1 cellular context compared by ENCODE assay signal in the genomic region with DNA sequence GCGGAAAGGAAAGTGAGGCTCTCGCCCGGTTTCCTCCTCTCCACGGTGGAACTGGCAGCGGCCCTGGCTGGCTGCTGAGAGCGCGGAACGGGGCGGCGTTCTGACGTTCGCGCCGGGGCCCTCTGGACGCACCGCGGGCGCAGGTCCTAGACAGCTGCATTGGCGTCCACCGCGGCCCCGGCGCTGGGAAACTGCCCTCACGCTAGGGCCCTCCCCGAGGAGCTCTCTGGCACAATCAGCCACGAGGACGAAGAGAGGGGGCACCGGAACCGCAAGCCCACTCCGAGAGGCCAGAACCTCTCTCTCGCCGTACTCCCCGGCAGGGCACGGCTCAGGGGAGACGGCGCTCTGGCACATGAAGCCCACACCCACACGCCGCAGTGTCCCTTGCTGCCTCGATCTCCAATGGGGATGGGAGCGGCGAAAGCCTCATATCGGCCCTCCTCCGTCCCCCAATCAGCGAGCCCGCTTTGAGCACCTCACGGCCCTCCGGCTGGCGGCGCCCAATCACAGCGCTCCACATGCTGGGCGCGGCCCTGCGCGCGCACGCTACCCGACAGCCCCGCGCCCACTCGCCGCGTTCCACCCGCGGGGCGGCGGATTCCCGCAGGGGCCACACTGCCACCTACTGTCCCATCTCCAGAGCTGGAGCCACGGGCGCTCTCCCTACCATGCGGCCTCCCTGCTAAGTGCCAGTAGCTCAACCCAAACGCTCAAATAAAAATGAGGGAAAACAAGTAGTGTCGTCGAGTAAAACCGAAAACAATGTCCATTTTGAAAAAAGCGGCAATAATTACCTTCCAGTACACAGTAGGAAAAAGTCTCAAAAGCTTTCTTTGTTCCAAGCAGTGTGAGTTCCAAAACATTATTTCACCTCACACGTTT.
A peak's percentile ranks its signal among the peaks of the same experiment; 100 is the strongest.
TF ChIP-seq lines count a peak whose summit lies in the region.

No MANE protein-coding gene starts in this region.

TF ChIP-seq in GM12878, 131 proteins besides CTCF, POLR2A, EP300 and RAD21 (continued from another document and continues in another):
- TF ChIP-seq, protein P1, sequence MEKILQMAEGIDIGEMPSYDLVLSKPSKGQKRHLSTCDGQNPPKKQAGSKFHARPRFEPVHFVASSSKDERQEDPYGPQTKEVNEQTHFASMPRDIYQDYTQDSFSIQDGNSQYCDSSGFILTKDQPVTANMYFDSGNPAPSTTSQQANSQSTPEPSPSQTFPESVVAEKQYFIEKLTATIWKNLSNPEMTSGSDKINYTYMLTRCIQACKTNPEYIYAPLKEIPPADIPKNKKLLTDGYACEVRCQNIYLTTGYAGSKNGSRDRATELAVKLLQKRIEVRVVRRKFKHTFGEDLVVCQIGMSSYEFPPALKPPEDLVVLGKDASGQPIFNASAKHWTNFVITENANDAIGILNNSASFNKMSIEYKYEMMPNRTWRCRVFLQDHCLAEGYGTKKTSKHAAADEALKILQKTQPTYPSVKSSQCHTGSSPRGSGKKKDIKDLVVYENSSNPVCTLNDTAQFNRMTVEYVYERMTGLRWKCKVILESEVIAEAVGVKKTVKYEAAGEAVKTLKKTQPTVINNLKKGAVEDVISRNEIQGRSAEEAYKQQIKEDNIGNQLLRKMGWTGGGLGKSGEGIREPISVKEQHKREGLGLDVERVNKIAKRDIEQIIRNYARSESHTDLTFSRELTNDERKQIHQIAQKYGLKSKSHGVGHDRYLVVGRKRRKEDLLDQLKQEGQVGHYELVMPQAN (conservative IDR thresholded peaks at IDR 0.05) = peak; percentile 86; the same call in 1 of the 2 replicates
- TF ChIP-seq HCFC1 (IDR thresholded peaks at IDR 0.05; ENCODE audit: low read length) = peak; percentile 20; the same call in 1 of the 2 replicates
- TF ChIP-seq, protein P2, sequence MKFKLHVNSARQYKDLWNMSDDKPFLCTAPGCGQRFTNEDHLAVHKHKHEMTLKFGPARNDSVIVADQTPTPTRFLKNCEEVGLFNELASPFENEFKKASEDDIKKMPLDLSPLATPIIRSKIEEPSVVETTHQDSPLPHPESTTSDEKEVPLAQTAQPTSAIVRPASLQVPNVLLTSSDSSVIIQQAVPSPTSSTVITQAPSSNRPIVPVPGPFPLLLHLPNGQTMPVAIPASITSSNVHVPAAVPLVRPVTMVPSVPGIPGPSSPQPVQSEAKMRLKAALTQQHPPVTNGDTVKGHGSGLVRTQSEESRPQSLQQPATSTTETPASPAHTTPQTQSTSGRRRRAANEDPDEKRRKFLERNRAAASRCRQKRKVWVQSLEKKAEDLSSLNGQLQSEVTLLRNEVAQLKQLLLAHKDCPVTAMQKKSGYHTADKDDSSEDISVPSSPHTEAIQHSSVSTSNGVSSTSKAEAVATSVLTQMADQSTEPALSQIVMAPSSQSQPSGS (IDR thresholded peaks at IDR 0.05; ENCODE audit: low read length) = no peak
- TF ChIP-seq NFIC (IDR thresholded peaks at IDR 0.05; ENCODE audit: low read depth, low read length) = no peak
- TF ChIP-seq ATF7 (IDR thresholded peaks at IDR 0.05; ENCODE audit: low read depth) = no peak
- no peak for TF ChIP-seq NFYA (IDR thresholded peaks at IDR 0.05; ENCODE audit: borderline replicate concordance, low read depth, low read length)
- TF ChIP-seq BMI1 (IDR thresholded peaks at IDR 0.05; ENCODE audit: borderline replicate concordance) = no peak
- TF ChIP-seq, protein P3, sequence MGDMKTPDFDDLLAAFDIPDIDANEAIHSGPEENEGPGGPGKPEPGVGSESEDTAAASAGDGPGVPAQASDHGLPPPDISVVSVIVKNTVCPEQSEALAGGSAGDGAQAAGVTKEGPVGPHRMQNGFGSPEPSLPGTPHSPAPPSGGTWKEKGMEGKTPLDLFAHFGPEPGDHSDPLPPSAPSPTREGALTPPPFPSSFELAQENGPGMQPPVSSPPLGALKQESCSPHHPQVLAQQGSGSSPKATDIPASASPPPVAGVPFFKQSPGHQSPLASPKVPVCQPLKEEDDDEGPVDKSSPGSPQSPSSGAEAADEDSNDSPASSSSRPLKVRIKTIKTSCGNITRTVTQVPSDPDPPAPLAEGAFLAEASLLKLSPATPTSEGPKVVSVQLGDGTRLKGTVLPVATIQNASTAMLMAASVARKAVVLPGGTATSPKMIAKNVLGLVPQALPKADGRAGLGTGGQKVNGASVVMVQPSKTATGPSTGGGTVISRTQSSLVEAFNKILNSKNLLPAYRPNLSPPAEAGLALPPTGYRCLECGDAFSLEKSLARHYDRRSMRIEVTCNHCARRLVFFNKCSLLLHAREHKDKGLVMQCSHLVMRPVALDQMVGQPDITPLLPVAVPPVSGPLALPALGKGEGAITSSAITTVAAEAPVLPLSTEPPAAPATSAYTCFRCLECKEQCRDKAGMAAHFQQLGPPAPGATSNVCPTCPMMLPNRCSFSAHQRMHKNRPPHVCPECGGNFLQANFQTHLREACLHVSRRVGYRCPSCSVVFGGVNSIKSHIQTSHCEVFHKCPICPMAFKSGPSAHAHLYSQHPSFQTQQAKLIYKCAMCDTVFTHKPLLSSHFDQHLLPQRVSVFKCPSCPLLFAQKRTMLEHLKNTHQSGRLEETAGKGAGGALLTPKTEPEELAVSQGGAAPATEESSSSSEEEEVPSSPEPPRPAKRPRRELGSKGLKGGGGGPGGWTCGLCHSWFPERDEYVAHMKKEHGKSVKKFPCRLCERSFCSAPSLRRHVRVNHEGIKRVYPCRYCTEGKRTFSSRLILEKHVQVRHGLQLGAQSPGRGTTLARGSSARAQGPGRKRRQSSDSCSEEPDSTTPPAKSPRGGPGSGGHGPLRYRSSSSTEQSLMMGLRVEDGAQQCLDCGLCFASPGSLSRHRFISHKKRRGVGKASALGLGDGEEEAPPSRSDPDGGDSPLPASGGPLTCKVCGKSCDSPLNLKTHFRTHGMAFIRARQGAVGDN (IDR thresholded peaks at IDR 0.05) = peak; percentile 59
- TF ChIP-seq CHD2 (IDR thresholded peaks at IDR 0.05; ENCODE audit: borderline replicate concordance, low read depth, low read length) = peak; percentile 66
- peak; percentile 69 for TF ChIP-seq RUNX3 (IDR thresholded peaks at IDR 0.05; ENCODE audit: low read length)
- peak; percentile 39; the same call in 1 of the 2 replicates for TF ChIP-seq TCF12 (IDR thresholded peaks at IDR 0.05; ENCODE audit: low read depth, low read length)
- TF ChIP-seq SP1 (IDR thresholded peaks at IDR 0.05; ENCODE audit: low read depth, low read length) = peak; percentile 89
- TF ChIP-seq, protein P4, sequence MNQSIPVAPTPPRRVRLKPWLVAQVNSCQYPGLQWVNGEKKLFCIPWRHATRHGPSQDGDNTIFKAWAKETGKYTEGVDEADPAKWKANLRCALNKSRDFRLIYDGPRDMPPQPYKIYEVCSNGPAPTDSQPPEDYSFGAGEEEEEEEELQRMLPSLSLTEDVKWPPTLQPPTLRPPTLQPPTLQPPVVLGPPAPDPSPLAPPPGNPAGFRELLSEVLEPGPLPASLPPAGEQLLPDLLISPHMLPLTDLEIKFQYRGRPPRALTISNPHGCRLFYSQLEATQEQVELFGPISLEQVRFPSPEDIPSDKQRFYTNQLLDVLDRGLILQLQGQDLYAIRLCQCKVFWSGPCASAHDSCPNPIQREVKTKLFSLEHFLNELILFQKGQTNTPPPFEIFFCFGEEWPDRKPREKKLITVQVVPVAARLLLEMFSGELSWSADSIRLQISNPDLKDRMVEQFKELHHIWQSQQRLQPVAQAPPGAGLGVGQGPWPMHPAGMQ (IDR thresholded peaks at IDR 0.05; ENCODE audit: borderline replicate concordance) = no peak
- TF ChIP-seq SIN3A (IDR thresholded peaks at IDR 0.05; ENCODE audit: low read depth, low read length) = peak; percentile 69
- TF ChIP-seq, protein P5, sequence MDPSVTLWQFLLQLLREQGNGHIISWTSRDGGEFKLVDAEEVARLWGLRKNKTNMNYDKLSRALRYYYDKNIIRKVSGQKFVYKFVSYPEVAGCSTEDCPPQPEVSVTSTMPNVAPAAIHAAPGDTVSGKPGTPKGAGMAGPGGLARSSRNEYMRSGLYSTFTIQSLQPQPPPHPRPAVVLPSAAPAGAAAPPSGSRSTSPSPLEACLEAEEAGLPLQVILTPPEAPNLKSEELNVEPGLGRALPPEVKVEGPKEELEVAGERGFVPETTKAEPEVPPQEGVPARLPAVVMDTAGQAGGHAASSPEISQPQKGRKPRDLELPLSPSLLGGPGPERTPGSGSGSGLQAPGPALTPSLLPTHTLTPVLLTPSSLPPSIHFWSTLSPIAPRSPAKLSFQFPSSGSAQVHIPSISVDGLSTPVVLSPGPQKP (IDR thresholded peaks at IDR 0.05; ENCODE audit: low read depth, low read length) = no peak
- TF ChIP-seq ZZZ3 (IDR thresholded peaks at IDR 0.05; ENCODE audit: control insufficient read depth, insufficient read length, low read depth) = no peak
- TF ChIP-seq SMAD1 (IDR thresholded peaks at IDR 0.05; ENCODE audit: low read depth, partially characterized antibody) = no peak
- TF ChIP-seq KDM1A (IDR thresholded peaks at IDR 0.05; ENCODE audit: borderline replicate concordance) = no peak
- TF ChIP-seq ZBED1 (IDR thresholded peaks at IDR 0.05; ENCODE audit: borderline replicate concordance) = peak; percentile 11; the same call in 1 of the 2 replicates
- peak; percentile 23 to 68 for TF ChIP-seq EGR1 (IDR thresholded peaks at IDR 0.05; ENCODE audit: borderline replicate concordance in 1 of 2, low read depth in 2 of 2, low read length in 2 of 2)
- TF ChIP-seq SPI1 (IDR thresholded peaks at IDR 0.05; ENCODE audit: borderline replicate concordance, insufficient read depth, low read depth, low read length) = no peak
- no peak; the same call in none of the 2 replicates for TF ChIP-seq CREM (IDR thresholded peaks at IDR 0.05; ENCODE audit: low read depth)
- TF ChIP-seq DPF2 (IDR thresholded peaks at IDR 0.05) = peak; percentile 85
- TF ChIP-seq, protein P6, sequence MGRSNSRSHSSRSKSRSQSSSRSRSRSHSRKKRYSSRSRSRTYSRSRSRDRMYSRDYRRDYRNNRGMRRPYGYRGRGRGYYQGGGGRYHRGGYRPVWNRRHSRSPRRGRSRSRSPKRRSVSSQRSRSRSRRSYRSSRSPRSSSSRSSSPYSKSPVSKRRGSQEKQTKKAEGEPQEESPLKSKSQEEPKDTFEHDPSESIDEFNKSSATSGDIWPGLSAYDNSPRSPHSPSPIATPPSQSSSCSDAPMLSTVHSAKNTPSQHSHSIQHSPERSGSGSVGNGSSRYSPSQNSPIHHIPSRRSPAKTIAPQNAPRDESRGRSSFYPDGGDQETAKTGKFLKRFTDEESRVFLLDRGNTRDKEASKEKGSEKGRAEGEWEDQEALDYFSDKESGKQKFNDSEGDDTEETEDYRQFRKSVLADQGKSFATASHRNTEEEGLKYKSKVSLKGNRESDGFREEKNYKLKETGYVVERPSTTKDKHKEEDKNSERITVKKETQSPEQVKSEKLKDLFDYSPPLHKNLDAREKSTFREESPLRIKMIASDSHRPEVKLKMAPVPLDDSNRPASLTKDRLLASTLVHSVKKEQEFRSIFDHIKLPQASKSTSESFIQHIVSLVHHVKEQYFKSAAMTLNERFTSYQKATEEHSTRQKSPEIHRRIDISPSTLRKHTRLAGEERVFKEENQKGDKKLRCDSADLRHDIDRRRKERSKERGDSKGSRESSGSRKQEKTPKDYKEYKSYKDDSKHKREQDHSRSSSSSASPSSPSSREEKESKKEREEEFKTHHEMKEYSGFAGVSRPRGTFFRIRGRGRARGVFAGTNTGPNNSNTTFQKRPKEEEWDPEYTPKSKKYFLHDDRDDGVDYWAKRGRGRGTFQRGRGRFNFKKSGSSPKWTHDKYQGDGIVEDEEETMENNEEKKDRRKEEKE (IDR thresholded peaks at IDR 0.05) = no peak
- no peak for TF ChIP-seq ZSCAN29 (IDR thresholded peaks at IDR 0.05)
- TF ChIP-seq, protein P7, sequence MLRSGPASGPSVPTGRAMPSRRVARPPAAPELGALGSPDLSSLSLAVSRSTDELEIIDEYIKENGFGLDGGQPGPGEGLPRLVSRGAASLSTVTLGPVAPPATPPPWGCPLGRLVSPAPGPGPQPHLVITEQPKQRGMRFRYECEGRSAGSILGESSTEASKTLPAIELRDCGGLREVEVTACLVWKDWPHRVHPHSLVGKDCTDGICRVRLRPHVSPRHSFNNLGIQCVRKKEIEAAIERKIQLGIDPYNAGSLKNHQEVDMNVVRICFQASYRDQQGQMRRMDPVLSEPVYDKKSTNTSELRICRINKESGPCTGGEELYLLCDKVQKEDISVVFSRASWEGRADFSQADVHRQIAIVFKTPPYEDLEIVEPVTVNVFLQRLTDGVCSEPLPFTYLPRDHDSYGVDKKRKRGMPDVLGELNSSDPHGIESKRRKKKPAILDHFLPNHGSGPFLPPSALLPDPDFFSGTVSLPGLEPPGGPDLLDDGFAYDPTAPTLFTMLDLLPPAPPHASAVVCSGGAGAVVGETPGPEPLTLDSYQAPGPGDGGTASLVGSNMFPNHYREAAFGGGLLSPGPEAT (IDR thresholded peaks at IDR 0.05; ENCODE audit: low read depth) = peak; percentile 13
- no peak for TF ChIP-seq CHD4 (IDR thresholded peaks at IDR 0.05)
- TF ChIP-seq NR2C2 (IDR thresholded peaks at IDR 0.05; ENCODE audit: borderline replicate concordance, control insufficient read depth, insufficient read length, low read depth) = no peak
- TF ChIP-seq NR2F1 (conservative IDR thresholded peaks at IDR 0.05) = 0 out of 2 replicates have a peak, but pooled peaks have one; percentile 35
- no peak for TF ChIP-seq SIX5 (IDR thresholded peaks at IDR 0.05; ENCODE audit: low read depth, low read length, severe bottlenecking)
- TF ChIP-seq, protein P8, sequence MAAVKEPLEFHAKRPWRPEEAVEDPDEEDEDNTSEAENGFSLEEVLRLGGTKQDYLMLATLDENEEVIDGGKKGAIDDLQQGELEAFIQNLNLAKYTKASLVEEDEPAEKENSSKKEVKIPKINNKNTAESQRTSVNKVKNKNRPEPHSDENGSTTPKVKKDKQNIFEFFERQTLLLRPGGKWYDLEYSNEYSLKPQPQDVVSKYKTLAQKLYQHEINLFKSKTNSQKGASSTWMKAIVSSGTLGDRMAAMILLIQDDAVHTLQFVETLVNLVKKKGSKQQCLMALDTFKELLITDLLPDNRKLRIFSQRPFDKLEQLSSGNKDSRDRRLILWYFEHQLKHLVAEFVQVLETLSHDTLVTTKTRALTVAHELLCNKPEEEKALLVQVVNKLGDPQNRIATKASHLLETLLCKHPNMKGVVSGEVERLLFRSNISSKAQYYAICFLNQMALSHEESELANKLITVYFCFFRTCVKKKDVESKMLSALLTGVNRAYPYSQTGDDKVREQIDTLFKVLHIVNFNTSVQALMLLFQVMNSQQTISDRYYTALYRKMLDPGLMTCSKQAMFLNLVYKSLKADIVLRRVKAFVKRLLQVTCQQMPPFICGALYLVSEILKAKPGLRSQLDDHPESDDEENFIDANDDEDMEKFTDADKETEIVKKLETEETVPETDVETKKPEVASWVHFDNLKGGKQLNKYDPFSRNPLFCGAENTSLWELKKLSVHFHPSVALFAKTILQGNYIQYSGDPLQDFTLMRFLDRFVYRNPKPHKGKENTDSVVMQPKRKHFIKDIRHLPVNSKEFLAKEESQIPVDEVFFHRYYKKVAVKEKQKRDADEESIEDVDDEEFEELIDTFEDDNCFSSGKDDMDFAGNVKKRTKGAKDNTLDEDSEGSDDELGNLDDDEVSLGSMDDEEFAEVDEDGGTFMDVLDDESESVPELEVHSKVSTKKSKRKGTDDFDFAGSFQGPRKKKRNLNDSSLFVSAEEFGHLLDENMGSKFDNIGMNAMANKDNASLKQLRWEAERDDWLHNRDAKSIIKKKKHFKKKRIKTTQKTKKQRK (IDR thresholded peaks at IDR 0.05; ENCODE audit: low read depth, low read length) = no peak
